ENCODE assay signal across 27 cellular contexts in genomic region chr1:160841079-160841478, GRCh38. TPM values are rescaled to one million over a fixed set of nuclear protein-coding genes. Genes with fewer than 3 reads are reported as not detected.
"Had no signal": no experiment of that assay in that cellular context is flagged by ENCODE, and none has a peak within 500 bp of the region (broad histone marks: within the 10 kb centered on the region; RNA-seq: fewer than 3 reads in every experiment).

No MANE protein-coding gene starts in this region.

- ATAC-seq: esophagus mucosa, foreskin keratinocyte, gastroesophageal sphincter, heart right ventricle, sciatic nerve had no signal

- H3K4me1 Mint-ChIP-seq: nephron had no signal

- DNase-seq: dorsolateral prefrontal cortex; effector CD4-positive, alpha-beta T cell; endodermal cell; foreskin keratinocyte; glutamatergic neuron; heart right ventricle; hippocampal formation; stimulated activated CD4-positive, alpha-beta T cell treated with anti-CD3 and anti-CD28 coated beads, Interleukin-12 subunit alpha, Interleukin-12 subunit beta, amount 100 ng/mL, for 4 hours; stimulated activated CD4-positive, alpha-beta T cell treated with anti-CD3 and anti-CD28 coated beads, Interleukin-1b, Interleukin-23, amount 100 ng/mL, for 48 hours; stimulated activated CD4-positive, alpha-beta T cell treated with anti-CD3 and anti-CD28 coated beads, Interleukin-4, amount 100 ng/mL, for 1 hour; stimulated activated CD8-positive, alpha-beta memory T cell treated with anti-CD3 and anti-CD28 coated beads, Interleukin-4, amount 100 ng/mL, for 48 hours; stimulated activated naive CD4-positive, alpha-beta T cell treated with Interleukin-2 at 50 U/mL for 16 hours; stomach; thyroid gland; trophoblast cell had no signal

- H3K4me3 Mint-ChIP-seq: endodermal cell, memory B cell, nephron, neural progenitor cell had no signal

- H3K9me3 Mint-ChIP-seq: endodermal cell, memory B cell, nephron, neural progenitor cell had no signal

- H3K27ac Mint-ChIP-seq: endodermal cell, memory B cell, nephron, neural progenitor cell, progenitor cell of endocrine pancreas had no signal

- H3K27me3 Mint-ChIP-seq: progenitor cell of endocrine pancreas had no signal

- H3K36me3 Mint-ChIP-seq: neural progenitor cell had no signal

RNA-seq across cellular contexts. Expression of gene CD244, which starts 21.6 kb away (rescaled TPM):
- total RNA-seq: fibroblast of lung, foreskin keratinocyte, osteoblast, progenitor cell of endocrine pancreas, temporal lobe had no signal
- polyA plus RNA-seq: fibroblast of lung, foreskin keratinocyte, keratinocyte, smooth muscle cell had no signal

RNA-seq across cellular contexts. Expression of gene ITLN1, which starts 43.9 kb away (rescaled TPM):
- total RNA-seq: esophagus mucosa, fibroblast of lung, foreskin keratinocyte, osteoblast, progenitor cell of endocrine pancreas, smooth muscle cell, temporal lobe, thyroid gland had no signal
- polyA plus RNA-seq: fibroblast of lung, foreskin keratinocyte, keratinocyte, smooth muscle cell had no signal

RNA-seq across cellular contexts. Expression of gene LY9, which starts 45.1 kb away (rescaled TPM):
- total RNA-seq: endodermal cell, fibroblast of lung, foreskin keratinocyte, osteoblast, progenitor cell of endocrine pancreas, smooth muscle cell, temporal lobe had no signal
- polyA plus RNA-seq: fibroblast of lung, foreskin keratinocyte, keratinocyte, smooth muscle cell had no signal
